ENCODE assay signal across 29 cellular contexts in genomic region chr7:27010068-27010467, GRCh38.
"Had no signal": no experiment of that assay in that cellular context is flagged by ENCODE, and none has a peak within 500 bp of the region (broad histone marks: within the 10 kb centered on the region; RNA-seq: fewer than 3 reads in every experiment).

No MANE protein-coding gene starts in this region.

- H3K27ac ChIP-seq: neutrophil, parathyroid adenoma, psoas muscle, skin epidermis, spleen, suprapubic skin, testis, tibial artery, transverse colon, upper lobe of right lung, uterus had no signal

- DNase-seq: naive thymus-derived CD8-positive, alpha-beta T cell; nephron progenitor cell; nucleus accumbens; posterior cingulate gyrus; psoas muscle; right cardiac atrium; spleen; stimulated activated CD4-positive, alpha-beta T cell treated with anti-CD3 and anti-CD28 coated beads, Interleukin-12 subunit alpha, Interleukin-12 subunit beta, amount 100 ng/mL, for 4 hours; stimulated activated CD4-positive, alpha-beta T cell treated with anti-CD3 and anti-CD28 coated beads, Interleukin-1b, Interleukin-23, amount 100 ng/mL, for 48 hours; stimulated activated CD4-positive, alpha-beta T cell treated with anti-CD3 and anti-CD28 coated beads, Interleukin-4, amount 100 ng/mL, for 1 hour; stimulated activated CD4-positive, alpha-beta T cell treated with anti-CD3 and anti-CD28 coated beads, Interleukin-4, amount 100 ng/mL, for 4 hours; stimulated activated CD8-positive, alpha-beta memory T cell treated with anti-CD3 and anti-CD28 coated beads, Interleukin-4, amount 100 ng/mL, for 48 hours; stimulated activated naive CD4-positive, alpha-beta T cell; stimulated activated naive CD8-positive, alpha-beta T cell treated with anti-CD3 and anti-CD28 coated beads, Interleukin-15, amount 100 ng/mL, for 72 hours; stimulated activated naive CD8-positive, alpha-beta T cell treated with anti-CD3 and anti-CD28 coated beads, Interleukin-15, Interleukin-2, amounts not matched to agents 100 U/mL and 50 U/mL, for 24 hours; substantia nigra; testis; tibial artery; transverse colon; upper lobe of right lung; uterus had no signal

- H3K79me2 ChIP-seq: parathyroid adenoma had no signal

- ATAC-seq: naive thymus-derived CD8-positive, alpha-beta T cell; natural killer cell treated with Interleukin-12 subunit alpha and Interleukin-12 subunit beta and Interleukin-15 and Interleukin-18, amount 100 ng/mL, for 72 hours; psoas muscle; right cardiac atrium; sciatic nerve; stimulated activated memory B cell treated with anti-CD40 and anti-IgM and Interleukin-4, amounts not matched to agents 10 μg/mL and 1 μg/mL and 100 μg/mL, for 72 hours; stimulated activated naive CD8-positive, alpha-beta T cell treated with anti-CD3 and anti-CD28 coated beads, Interleukin-15, amount 100 ng/mL, for 72 hours; stimulated activated naive CD8-positive, alpha-beta T cell treated with anti-CD3 and anti-CD28 coated beads, Interleukin-15, Interleukin-2, amounts not matched to agents 100 U/mL and 50 U/mL, for 24 hours; upper lobe of right lung had no signal

- H3K4me1 ChIP-seq: parathyroid adenoma, psoas muscle, spleen, suprapubic skin, testis, tibial artery, transverse colon, upper lobe of right lung, uterus had no signal

- H2AFZ ChIP-seq: parathyroid adenoma had no signal

- H3K9me3 ChIP-seq: neutrophil, testis, uterus had no signal

- H3K4me2 ChIP-seq: smooth muscle cell had no signal

- H3K27me3 ChIP-seq: neutrophil, suprapubic skin, testis, tibial artery, upper lobe of right lung, uterus had no signal

- H3K9ac ChIP-seq: parathyroid adenoma had no signal

- H3K4me3 ChIP-seq: psoas muscle, skin epidermis, smooth muscle cell, spleen, suprapubic skin, testis, tibial artery, transverse colon, upper lobe of right lung, uterus had no signal

- H3K36me3 ChIP-seq: neutrophil, spleen, suprapubic skin, tibial artery, transverse colon, upper lobe of right lung, uterus had no signal
